Comparison of ENCODE assay signal across 17 cellular contexts in the genomic region with DNA sequence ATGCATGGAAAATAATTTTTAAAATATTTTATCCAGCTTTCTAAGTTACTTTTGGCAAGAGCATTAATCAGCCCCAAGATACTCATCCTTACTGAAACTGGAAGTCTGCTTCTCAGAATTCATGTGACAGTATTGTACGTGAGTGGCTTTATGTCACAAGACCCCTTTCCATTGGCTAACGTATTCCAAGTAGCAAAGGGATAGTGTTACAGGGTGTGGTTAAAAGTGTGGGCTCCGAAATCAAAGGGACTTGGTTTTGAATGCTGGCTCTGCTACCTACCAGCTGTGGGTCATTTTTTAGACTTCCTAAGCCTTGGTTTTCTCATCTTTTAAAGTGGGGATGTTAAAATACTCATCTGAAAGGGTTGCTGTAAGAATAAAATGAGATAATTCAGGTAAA.
DNase-seq lines count a peak whose midpoint lies in the region; ATAC-seq, FAIRE-seq and TF ChIP-seq lines count a peak whose summit lies in the region.
"Had no signal": no experiment of that assay in that cellular context is flagged by ENCODE, and none has a peak within 500 bp of the region (broad histone marks: within the 10 kb centered on the region; RNA-seq: fewer than 3 reads in every experiment).

No MANE protein-coding gene starts in this region.

- FAIRE-seq in GM12892 (lab: Jason Lieb, UNC) = no peak
- FAIRE-seq: astrocyte, G401.6 had no signal

- WGBS in right cardiac atrium = 25% methylated on average over 3 of the region's 3 CpGs

- H3K4me1 ChIP-seq in right cardiac atrium (ENCODE audit: control insufficient read depth, insufficient read depth, low read length) = no peaks in the 10 kb centered on the region

- DNase-seq in right cardiac atrium = no peak
- DNase-seq in Right ventricle myocardium superior = no peak
- DNase-seq in OCI-M1 (lab: John Stamatoyannopoulos, UW) = peak; percentile 88
- DNase-seq in fibroblast of pulmonary artery (ENCODE audit: low read depth) = peak; percentile 15
- DNase-seq in mesothelial cell of epicardium (ENCODE audit: low spot score in 2 of 2, unreplicated experiment in 2 of 2) = no peak
- no peak for DNase-seq in NCI-H1694 (lab: John Stamatoyannopoulos, UW)
- no peak for DNase-seq in GM12892 (ENCODE audit: insufficient read length)
- DNase-seq in GF-D8 (lab: John Stamatoyannopoulos, UW) = no peak
- DNase-seq: Calu3; esophagus squamous epithelium; Karpas-422; NCI-H187; nephron progenitor cell; stimulated activated CD4-positive, alpha-beta T cell treated with anti-CD3 and anti-CD28 coated beads, Interleukin-4, amount 100 ng/mL, for 4 hours had no signal

- no peak overlapping the region for H3K27ac ChIP-seq in right cardiac atrium (ENCODE audit: low read length)
- H3K27ac ChIP-seq: esophagus squamous epithelium had no signal

- H3K4me3 ChIP-seq in right cardiac atrium (ENCODE audit: low read length) (no peak overlapping the region), fibroblast of pulmonary artery (replicated peaks; ENCODE audit: low read depth, low read length) (no peak overlapping the region)
- H3K4me3 ChIP-seq: esophagus squamous epithelium had no signal

- no peak for TF ChIP-seq CTCF in fibroblast of pulmonary artery (IDR thresholded peaks at IDR 0.05; ENCODE audit: low read length, missing control alignments)
- no peak for TF ChIP-seq CTCF in mesothelial cell of epicardium (IDR thresholded peaks at IDR 0.05; ENCODE audit: unreplicated experiment)

- no peak overlapping the region for H3K4me3 Mint-ChIP-seq in mesothelial cell of epicardium
- H3K4me3 Mint-ChIP-seq: type B pancreatic cell had no signal

- ATAC-seq in right cardiac atrium = peak; percentile 35 to 67
- ATAC-seq in Right ventricle myocardium superior (ENCODE audit: poor library complexity) = no peak

- H3K4me1 Mint-ChIP-seq in mesothelial cell of epicardium = peaks cover 21% of the 10 kb centered on the region

- no peak overlapping the region for H3K27ac Mint-ChIP-seq in mesothelial cell of epicardium
- H3K27ac Mint-ChIP-seq: nephron progenitor cell, type B pancreatic cell had no signal

- H3K9me3 ChIP-seq in right cardiac atrium (ENCODE audit: control insufficient read depth, low read length) = no peaks in the 10 kb centered on the region
- H3K9me3 ChIP-seq: esophagus squamous epithelium had no signal

- H3K9me3 Mint-ChIP-seq in mesothelial cell of epicardium = peaks cover 4% of the 10 kb centered on the region
- H3K9me3 Mint-ChIP-seq: type B pancreatic cell had no signal

- H3K27me3 Mint-ChIP-seq in mesothelial cell of epicardium (ENCODE audit: low read depth) = no peaks in the 10 kb centered on the region
- H3K27me3 Mint-ChIP-seq: type B pancreatic cell had no signal

- intact Hi-C loops in right cardiac atrium (cut with DNase I) = no loop called here
- intact Hi-C loops in Right ventricle myocardium superior (cut with DNase I) = no loop called here

- TF ChIP-seq POLR2A in GM12892 (IDR thresholded peaks at IDR 0.05; ENCODE audit: low read depth, low read length) = no peak

- no peaks in the 10 kb centered on the region for H3K36me3 Mint-ChIP-seq in mesothelial cell of epicardium
- H3K36me3 Mint-ChIP-seq: type B pancreatic cell had no signal

- H3K27me3 ChIP-seq in right cardiac atrium (ENCODE audit: control insufficient read depth, insufficient read depth) = no peaks in the 10 kb centered on the region
- H3K27me3 ChIP-seq: esophagus squamous epithelium had no signal

Comparison
In these comparisons a context has a peak if more than half of its experiments do, and no peak if none do; other contexts are left out.
1. DNase-seq: peak in OCI-M1 (single experiment) and fibroblast of pulmonary artery (single experiment); none in right cardiac atrium (0 of 3), Right ventricle myocardium superior (single experiment), mesothelial cell of epicardium (0 of 2), NCI-H1694 (single experiment), GM12892 (single experiment) and GF-D8 (single experiment).